ENCODE assay signal across 1 cellular context in the genomic region with DNA sequence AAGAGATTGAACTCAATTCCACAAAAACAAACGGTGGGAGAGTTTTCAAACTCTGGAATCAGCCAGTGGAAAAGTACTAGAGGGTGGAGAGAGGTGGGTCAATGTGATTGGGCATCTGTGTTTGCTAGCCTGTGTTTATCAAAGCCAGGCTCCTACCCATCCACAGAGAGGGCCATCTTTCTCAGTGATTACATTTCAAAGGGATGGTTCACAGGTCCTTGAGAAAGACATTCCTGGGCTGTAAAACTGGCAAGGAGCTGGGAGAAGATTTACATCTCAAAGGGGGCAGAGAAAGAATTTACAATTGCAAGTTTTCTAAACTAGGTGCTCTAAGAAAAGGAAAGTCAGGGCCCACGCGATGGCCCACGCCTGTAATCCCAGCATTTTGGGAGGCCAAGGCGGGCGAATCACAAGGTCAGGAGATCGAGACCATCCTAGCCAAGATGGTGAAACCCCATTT.
TF ChIP-seq lines count a peak whose summit lies in the region.

No MANE protein-coding gene starts in this region.

TF ChIP-seq in WTC11, 78 proteins besides CTCF, POLR2A, EP300 and RAD21 (continued from another document):
- TF ChIP-seq, protein P1, sequence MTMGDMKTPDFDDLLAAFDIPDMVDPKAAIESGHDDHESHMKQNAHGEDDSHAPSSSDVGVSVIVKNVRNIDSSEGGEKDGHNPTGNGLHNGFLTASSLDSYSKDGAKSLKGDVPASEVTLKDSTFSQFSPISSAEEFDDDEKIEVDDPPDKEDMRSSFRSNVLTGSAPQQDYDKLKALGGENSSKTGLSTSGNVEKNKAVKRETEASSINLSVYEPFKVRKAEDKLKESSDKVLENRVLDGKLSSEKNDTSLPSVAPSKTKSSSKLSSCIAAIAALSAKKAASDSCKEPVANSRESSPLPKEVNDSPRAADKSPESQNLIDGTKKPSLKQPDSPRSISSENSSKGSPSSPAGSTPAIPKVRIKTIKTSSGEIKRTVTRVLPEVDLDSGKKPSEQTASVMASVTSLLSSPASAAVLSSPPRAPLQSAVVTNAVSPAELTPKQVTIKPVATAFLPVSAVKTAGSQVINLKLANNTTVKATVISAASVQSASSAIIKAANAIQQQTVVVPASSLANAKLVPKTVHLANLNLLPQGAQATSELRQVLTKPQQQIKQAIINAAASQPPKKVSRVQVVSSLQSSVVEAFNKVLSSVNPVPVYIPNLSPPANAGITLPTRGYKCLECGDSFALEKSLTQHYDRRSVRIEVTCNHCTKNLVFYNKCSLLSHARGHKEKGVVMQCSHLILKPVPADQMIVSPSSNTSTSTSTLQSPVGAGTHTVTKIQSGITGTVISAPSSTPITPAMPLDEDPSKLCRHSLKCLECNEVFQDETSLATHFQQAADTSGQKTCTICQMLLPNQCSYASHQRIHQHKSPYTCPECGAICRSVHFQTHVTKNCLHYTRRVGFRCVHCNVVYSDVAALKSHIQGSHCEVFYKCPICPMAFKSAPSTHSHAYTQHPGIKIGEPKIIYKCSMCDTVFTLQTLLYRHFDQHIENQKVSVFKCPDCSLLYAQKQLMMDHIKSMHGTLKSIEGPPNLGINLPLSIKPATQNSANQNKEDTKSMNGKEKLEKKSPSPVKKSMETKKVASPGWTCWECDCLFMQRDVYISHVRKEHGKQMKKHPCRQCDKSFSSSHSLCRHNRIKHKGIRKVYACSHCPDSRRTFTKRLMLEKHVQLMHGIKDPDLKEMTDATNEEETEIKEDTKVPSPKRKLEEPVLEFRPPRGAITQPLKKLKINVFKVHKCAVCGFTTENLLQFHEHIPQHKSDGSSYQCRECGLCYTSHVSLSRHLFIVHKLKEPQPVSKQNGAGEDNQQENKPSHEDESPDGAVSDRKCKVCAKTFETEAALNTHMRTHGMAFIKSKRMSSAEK (CRISPR knock-in tag; IDR thresholded peaks at IDR 0.05; ENCODE audit: borderline replicate concordance): no peak
- TF ChIP-seq, protein P2, sequence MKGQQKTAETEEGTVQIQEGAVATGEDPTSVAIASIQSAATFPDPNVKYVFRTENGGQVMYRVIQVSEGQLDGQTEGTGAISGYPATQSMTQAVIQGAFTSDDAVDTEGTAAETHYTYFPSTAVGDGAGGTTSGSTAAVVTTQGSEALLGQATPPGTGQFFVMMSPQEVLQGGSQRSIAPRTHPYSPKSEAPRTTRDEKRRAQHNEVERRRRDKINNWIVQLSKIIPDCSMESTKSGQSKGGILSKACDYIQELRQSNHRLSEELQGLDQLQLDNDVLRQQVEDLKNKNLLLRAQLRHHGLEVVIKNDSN (CRISPR knock-in tag; IDR thresholded peaks at IDR 0.05): no peak
- TF ChIP-seq, protein P3, sequence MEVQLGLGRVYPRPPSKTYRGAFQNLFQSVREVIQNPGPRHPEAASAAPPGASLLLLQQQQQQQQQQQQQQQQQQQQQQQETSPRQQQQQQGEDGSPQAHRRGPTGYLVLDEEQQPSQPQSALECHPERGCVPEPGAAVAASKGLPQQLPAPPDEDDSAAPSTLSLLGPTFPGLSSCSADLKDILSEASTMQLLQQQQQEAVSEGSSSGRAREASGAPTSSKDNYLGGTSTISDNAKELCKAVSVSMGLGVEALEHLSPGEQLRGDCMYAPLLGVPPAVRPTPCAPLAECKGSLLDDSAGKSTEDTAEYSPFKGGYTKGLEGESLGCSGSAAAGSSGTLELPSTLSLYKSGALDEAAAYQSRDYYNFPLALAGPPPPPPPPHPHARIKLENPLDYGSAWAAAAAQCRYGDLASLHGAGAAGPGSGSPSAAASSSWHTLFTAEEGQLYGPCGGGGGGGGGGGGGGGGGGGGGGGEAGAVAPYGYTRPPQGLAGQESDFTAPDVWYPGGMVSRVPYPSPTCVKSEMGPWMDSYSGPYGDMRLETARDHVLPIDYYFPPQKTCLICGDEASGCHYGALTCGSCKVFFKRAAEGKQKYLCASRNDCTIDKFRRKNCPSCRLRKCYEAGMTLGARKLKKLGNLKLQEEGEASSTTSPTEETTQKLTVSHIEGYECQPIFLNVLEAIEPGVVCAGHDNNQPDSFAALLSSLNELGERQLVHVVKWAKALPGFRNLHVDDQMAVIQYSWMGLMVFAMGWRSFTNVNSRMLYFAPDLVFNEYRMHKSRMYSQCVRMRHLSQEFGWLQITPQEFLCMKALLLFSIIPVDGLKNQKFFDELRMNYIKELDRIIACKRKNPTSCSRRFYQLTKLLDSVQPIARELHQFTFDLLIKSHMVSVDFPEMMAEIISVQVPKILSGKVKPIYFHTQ (CRISPR knock-in tag; IDR thresholded peaks at IDR 0.05): no peak
